Comparison of ENCODE assay signal across 1 cellular context in the genomic region with DNA sequence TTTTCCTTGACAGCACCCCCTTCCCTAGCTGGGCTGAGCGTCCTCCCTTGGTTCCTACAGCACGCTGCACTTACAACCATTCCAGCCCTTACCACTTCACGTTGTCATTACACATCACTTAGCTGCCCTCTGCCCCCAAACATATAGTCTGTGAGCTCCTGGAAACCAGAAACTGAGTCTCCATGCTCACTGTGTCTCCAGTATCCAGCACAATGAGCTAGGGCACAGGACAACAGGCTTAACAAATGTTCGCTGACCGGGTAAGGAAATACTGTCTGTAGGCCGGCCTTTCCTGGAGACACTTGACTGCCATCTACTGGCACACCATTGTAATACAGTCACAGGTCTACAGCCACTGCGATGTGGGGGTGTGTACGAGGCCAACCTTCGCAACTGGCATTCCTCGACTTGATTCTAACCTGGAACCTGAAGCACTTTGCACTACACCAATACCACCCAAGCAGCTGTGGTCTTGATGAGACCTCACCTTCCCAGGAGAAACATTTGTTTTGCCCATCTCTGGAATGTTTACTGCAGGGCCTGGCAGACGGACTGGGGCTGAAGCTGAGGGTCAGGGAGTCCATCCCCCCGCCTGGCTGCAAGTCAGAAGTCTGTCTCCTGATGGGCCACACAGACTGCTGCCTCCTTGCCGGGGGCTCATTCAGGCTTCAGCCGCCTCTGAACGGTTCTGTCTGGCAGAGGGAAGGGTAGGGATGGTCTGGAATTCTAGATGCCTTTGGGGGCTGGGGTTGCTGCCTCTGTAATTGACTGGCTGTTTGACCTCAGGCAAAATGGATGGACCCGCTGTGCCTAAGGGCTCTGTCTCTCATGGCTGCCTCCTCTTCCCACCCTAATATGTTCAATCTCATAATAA.
TF ChIP-seq lines count a peak whose summit lies in the region.

No MANE protein-coding gene starts in this region.

TF ChIP-seq in HepG2, 621 proteins besides CTCF, POLR2A, EP300 and RAD21 (continued from another document):
- TF ChIP-seq, protein P1, sequence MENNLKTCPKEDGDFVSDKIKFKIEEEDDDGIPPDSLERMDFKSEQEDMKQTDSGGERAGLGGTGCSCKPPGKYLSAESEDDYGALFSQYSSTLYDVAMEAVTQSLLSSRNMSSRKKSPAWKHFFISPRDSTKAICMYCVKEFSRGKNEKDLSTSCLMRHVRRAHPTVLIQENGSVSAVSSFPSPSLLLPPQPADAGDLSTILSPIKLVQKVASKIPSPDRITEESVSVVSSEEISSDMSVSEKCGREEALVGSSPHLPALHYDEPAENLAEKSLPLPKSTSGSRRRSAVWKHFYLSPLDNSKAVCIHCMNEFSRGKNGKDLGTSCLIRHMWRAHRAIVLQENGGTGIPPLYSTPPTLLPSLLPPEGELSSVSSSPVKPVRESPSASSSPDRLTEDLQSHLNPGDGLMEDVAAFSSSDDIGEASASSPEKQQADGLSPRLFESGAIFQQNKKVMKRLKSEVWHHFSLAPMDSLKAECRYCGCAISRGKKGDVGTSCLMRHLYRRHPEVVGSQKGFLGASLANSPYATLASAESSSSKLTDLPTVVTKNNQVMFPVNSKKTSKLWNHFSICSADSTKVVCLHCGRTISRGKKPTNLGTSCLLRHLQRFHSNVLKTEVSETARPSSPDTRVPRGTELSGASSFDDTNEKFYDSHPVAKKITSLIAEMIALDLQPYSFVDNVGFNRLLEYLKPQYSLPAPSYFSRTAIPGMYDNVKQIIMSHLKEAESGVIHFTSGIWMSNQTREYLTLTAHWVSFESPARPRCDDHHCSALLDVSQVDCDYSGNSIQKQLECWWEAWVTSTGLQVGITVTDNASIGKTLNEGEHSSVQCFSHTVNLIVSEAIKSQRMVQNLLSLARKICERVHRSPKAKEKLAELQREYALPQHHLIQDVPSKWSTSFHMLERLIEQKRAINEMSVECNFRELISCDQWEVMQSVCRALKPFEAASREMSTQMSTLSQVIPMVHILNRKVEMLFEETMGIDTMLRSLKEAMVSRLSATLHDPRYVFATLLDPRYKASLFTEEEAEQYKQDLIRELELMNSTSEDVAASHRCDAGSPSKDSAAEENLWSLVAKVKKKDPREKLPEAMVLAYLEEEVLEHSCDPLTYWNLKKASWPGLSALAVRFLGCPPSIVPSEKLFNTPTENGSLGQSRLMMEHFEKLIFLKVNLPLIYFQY (CRISPR knock-in tag; IDR thresholded peaks at IDR 0.05; ENCODE audit: borderline replicate concordance), result no peak
- TF ChIP-seq ZNF333 (CRISPR knock-in tag; IDR thresholded peaks at IDR 0.05; ENCODE audit: borderline replicate concordance), result no peak
- no peak for TF ChIP-seq U2AF1 (optimal IDR thresholded peaks at IDR 0.05; ENCODE audit: low read depth, low read length)
- no peak for TF ChIP-seq ZNF703 (CRISPR knock-in tag; IDR thresholded peaks at IDR 0.05; ENCODE audit: borderline replicate concordance)
- 0 out of 2 replicates have a peak, but pooled peaks have one; percentile 33 for TF ChIP-seq ZNF567 (CRISPR knock-in tag; IDR thresholded peaks at IDR 0.05; ENCODE audit: borderline replicate concordance)
- peak; percentile 91 for TF ChIP-seq SMC3 (IDR thresholded peaks at IDR 0.05; ENCODE audit: low read length)
- TF ChIP-seq SMAD9 (CRISPR knock-in tag; IDR thresholded peaks at IDR 0.05), result peak; percentile 53; the same call in 1 of the 2 replicates
- 0 out of 2 replicates have a peak, but pooled peaks have one; percentile 27 for TF ChIP-seq ZNF619 (CRISPR knock-in tag; IDR thresholded peaks at IDR 0.05)
- no peak for TF ChIP-seq ZNF547 (CRISPR knock-in tag; IDR thresholded peaks at IDR 0.05)
- 0 out of 2 replicates have a peak, but pooled peaks have one; percentile 15 for TF ChIP-seq ZNF788 (CRISPR knock-in tag; IDR thresholded peaks at IDR 0.05; ENCODE audit: borderline replicate concordance)
- 0 out of 2 replicates have a peak, but pooled peaks have one; percentile 24 for TF ChIP-seq PITX1 (CRISPR knock-in tag; IDR thresholded peaks at IDR 0.05)
